Comparison of ENCODE assay signal across 28 cellular contexts in genomic region chr2:125713533-125713932, GRCh38.
"Had no signal": no experiment of that assay in that cellular context is flagged by ENCODE, and none has a peak within 500 bp of the region (broad histone marks: within the 10 kb centered on the region; RNA-seq: fewer than 3 reads in every experiment).

No MANE protein-coding gene starts in this region.

- H3K36me3 ChIP-seq: esophagus muscularis mucosa, gastroesophageal sphincter, heart left ventricle, left lung, prostate gland, right atrium auricular region, suprapubic skin, transverse colon had no signal

- H3K4me1 ChIP-seq: esophagus muscularis mucosa, foreskin keratinocyte, gastroesophageal sphincter, heart left ventricle, left lung, parathyroid adenoma, prostate gland, right atrium auricular region, suprapubic skin, transverse colon had no signal

- H3K27ac ChIP-seq: esophagus muscularis mucosa, foreskin keratinocyte, gastroesophageal sphincter, heart left ventricle, hepatocyte, left lung, parathyroid adenoma, prostate gland, right atrium auricular region, suprapubic skin, transverse colon had no signal

- H3K9me3 ChIP-seq: esophagus muscularis mucosa, gastroesophageal sphincter, heart left ventricle, left lung, prostate gland, right atrium auricular region, suprapubic skin, transverse colon had no signal

- H3K9ac ChIP-seq: parathyroid adenoma had no signal

- H3K4me2 ChIP-seq: hepatocyte, smooth muscle cell had no signal

- H3K4me3 ChIP-seq: esophagus muscularis mucosa, gastroesophageal sphincter, heart left ventricle, hepatocyte, left lung, prostate gland, right atrium auricular region, smooth muscle cell, suprapubic skin, transverse colon had no signal

- ATAC-seq: foreskin keratinocyte; gastroesophageal sphincter; heart left ventricle; left lung; natural killer cell; sciatic nerve; stimulated activated naive CD8-positive, alpha-beta T cell treated with anti-CD3 and anti-CD28 coated beads, Interleukin-15, amount 100 ng/mL, for 72 hours had no signal

- FAIRE-seq: colon, endothelial cell of umbilical vein, kidney, urothelium cell line had no signal

- H3K79me2 ChIP-seq: hepatocyte, parathyroid adenoma had no signal

- H2AFZ ChIP-seq: hepatocyte, parathyroid adenoma had no signal

- DNase-seq: dermis blood vessel endothelial cell; effector memory CD4-positive, alpha-beta T cell; foreskin keratinocyte; heart left ventricle; kidney; left lung; mesendoderm; midbrain; natural killer cell; stimulated activated CD4-positive, alpha-beta T cell treated with anti-CD3 and anti-CD28 coated beads, Interleukin-12 subunit alpha, Interleukin-12 subunit beta, amount 100 ng/mL, for 4 hours; stimulated activated CD4-positive, alpha-beta T cell treated with anti-CD3 and anti-CD28 coated beads, Interleukin-1b, Interleukin-23, amount 100 ng/mL, for 48 hours; stimulated activated CD4-positive, alpha-beta T cell treated with anti-CD3 and anti-CD28 coated beads, Interleukin-4, amount 100 ng/mL, for 1 hour; stimulated activated CD8-positive, alpha-beta memory T cell treated with anti-CD3 and anti-CD28 coated beads, Interleukin-4, amount 100 ng/mL, for 48 hours; stimulated activated naive CD4-positive, alpha-beta T cell; stimulated activated naive CD8-positive, alpha-beta T cell treated with anti-CD3 and anti-CD28 coated beads, Interleukin-15, amount 100 ng/mL, for 72 hours; transverse colon had no signal

- H3K27me3 ChIP-seq: esophagus muscularis mucosa, foreskin keratinocyte, gastroesophageal sphincter, heart left ventricle, hepatocyte, left lung, right atrium auricular region, suprapubic skin, transverse colon had no signal
